ENCODE assay signal across 11 cellular contexts in the genomic region with DNA sequence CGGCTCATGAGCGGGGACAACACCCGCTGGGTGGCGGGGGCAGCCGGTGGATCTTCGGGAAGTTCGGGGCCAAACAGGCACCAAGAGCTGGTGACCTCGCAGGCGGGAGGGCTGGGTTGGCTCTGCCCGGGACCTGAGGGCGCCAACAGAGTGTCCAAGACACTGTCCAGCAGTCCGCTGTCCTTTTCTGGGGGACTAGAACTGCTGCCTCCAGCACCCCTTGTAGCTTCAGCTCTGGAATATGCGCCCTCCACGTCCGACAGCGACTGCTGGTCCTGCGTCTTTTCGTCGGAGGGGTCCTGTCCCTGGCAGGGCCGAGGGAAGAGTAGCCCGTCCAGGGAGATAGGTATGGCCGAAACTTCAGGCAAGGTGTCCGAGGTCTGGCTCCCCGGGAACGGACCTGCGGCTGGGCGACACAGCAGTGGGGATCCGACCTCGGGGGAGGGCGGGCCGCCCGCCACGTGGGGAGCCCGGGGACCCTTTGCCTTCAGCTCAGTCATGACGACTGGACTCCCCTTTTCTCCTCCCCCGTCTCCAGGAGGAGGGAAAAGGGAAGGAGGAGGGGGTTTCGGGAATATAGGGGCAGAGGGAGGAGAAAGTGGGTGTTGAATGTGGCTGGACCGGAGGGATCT. TPM values are rescaled to one million over a fixed set of nuclear protein-coding genes. Genes with fewer than 3 reads are reported as not detected.
A peak's percentile ranks its signal among the peaks of the same experiment; 100 is the strongest.
DNase-seq lines count a peak whose midpoint lies in the region; ATAC-seq, FAIRE-seq and TF ChIP-seq lines count a peak whose summit lies in the region.
"Had no signal": no experiment of that assay in that cellular context is flagged by ENCODE, and none has a peak within 500 bp of the region (broad histone marks: within the 10 kb centered on the region; RNA-seq: fewer than 3 reads in every experiment).

No MANE protein-coding gene starts in this region.

- H3K14ac ChIP-seq in H1 (ENCODE audit: insufficient read length), result no peak overlapping the region

- H3K4me1 Mint-ChIP-seq in stimulated activated memory B cell treated with anti-CD40 and anti-IgM and Interleukin-4, amounts not matched to agents 10 μg/mL and 1 μg/mL and 100 μg/mL, for 72 hours, result peaks cover 17% of the 10 kb centered on the region

- no peaks in the 10 kb centered on the region for H3K79me2 ChIP-seq in H1 (ENCODE audit: control insufficient read depth in 1 of 2, insufficient read depth in 2 of 2, low read length in 2 of 2)

- H3K23ac ChIP-seq in H1 (ENCODE audit: insufficient read length), result no peak overlapping the region

- H4K8ac ChIP-seq in H1 (ENCODE audit: extremely low read depth, insufficient read depth, low read length), result peak overlapping the region; percentile 35

- no peak overlapping the region; the same call in 1 of the 2 replicates for H3K18ac ChIP-seq in H1 (ENCODE audit: extremely low read depth, low read length)

- H3K27me3 ChIP-seq in HUES48 (ENCODE audit: control insufficient read depth, insufficient read depth, low read length) (peaks cover 82% of the 10 kb centered on the region), H1 (replicated peaks in 1 of 4; ENCODE audit: control insufficient read depth in 3 of 4, extremely low read depth in 1 of 4, insufficient read depth in 3 of 4, low read length in 3 of 4) (peaks cover 30 to 59% (median 51%) of the 10 kb centered on the region in 4 experiments)

- no peaks in the 10 kb centered on the region for H3K36me3 Mint-ChIP-seq in stimulated activated memory B cell treated with anti-CD40 and anti-IgM and Interleukin-4, amounts not matched to agents 10 μg/mL and 1 μg/mL and 100 μg/mL, for 72 hours
- H3K36me3 Mint-ChIP-seq: activated naive CD8-positive, alpha-beta T cell treated with anti-CD3 and anti-CD28 coated beads, Interleukin-2, amount 10 ng/mL, durations not matched to agents 7 days and 5 days had no signal

- H3K4ac ChIP-seq in H1 (replicated peaks; ENCODE audit: insufficient read length, low read depth, low read length), result no peak overlapping the region

- H3K56ac ChIP-seq in H1 (replicated peaks; ENCODE audit: insufficient read length, low read depth, low read length), result no peak overlapping the region

- H3K79me1 ChIP-seq in H1 (ENCODE audit: low read depth, low read length), result no peaks in the 10 kb centered on the region

- peak overlapping the region; percentile 36 for H3K4me3 Mint-ChIP-seq in stimulated activated memory B cell treated with anti-CD40 and anti-IgM and Interleukin-4, amounts not matched to agents 10 μg/mL and 1 μg/mL and 100 μg/mL, for 72 hours
- H3K4me3 Mint-ChIP-seq: activated naive CD8-positive, alpha-beta T cell treated with anti-CD3 and anti-CD28 coated beads, Interleukin-2, amount 10 ng/mL, durations not matched to agents 7 days and 5 days had no signal

- no peak for TF ChIP-seq CTCF in H1 (IDR thresholded peaks at IDR 0.05; ENCODE audit: control extremely low read depth in 1 of 3, insufficient read depth in 1 of 3, low read depth in 1 of 3, low read length in 3 of 3)
- no peak for TF ChIP-seq CTCF in lower leg skin (IDR thresholded peaks at IDR 0.05)

- H3K36me3 ChIP-seq in HUES48 (ENCODE audit: control insufficient read depth, insufficient read depth, low read length), result no peaks in the 10 kb centered on the region
- H3K36me3 ChIP-seq in H1 (ENCODE audit: control insufficient read depth in 2 of 4, insufficient read depth in 4 of 4, low read length in 3 of 4), result peaks cover 0 to 3% (median 0%) of the 10 kb centered on the region in 4 experiments; a peak in 1 of 8 replicates

- no peak overlapping the region for H2BK12ac ChIP-seq in H1 (ENCODE audit: low read depth, low read length)

- CTCF ChIA-PET in H1 (lab: Charles Lee; ENCODE audit: partially characterized antibody), result no interaction called here

- no peak overlapping the region for H2BK120ac ChIP-seq in H1 (replicated peaks; ENCODE audit: low read depth, low read length)

- no peak overlapping the region for H4K91ac ChIP-seq in H1 (replicated peaks; ENCODE audit: insufficient read length, low read length)

- H2AFZ ChIP-seq in H1 (ENCODE audit: low read length), result peak overlapping the region; percentile 93

- TF ChIP-seq EP300 in H1 (IDR thresholded peaks at IDR 0.05; ENCODE audit: borderline replicate concordance in 1 of 2, low read depth in 2 of 2, low read length in 2 of 2), result no peak

- FAIRE-seq in H1 (lab: Jason Lieb, UNC), result no peak

- peaks cover 73% of the 10 kb centered on the region for H3K27me3 Mint-ChIP-seq in stimulated activated memory B cell treated with anti-CD40 and anti-IgM and Interleukin-4, amounts not matched to agents 10 μg/mL and 1 μg/mL and 100 μg/mL, for 72 hours

- POLR2A ChIA-PET in H1 (lab: Charles Lee; ENCODE audit: partially characterized antibody), result no interaction called here

- peaks cover 18% of the 10 kb centered on the region; the same call in 1 of the 2 replicates for H3K23me2 ChIP-seq in H1 (ENCODE audit: low read depth, low read length)

- no peak for ATAC-seq in stimulated activated memory B cell treated with anti-CD40 and anti-IgM and Interleukin-4, amounts not matched to agents 10 μg/mL and 1 μg/mL and 100 μg/mL, for 72 hours
- ATAC-seq in GM21390 (IDR thresholded peaks at IDR 0.05; ENCODE audit: unreplicated experiment), result no peak

- no peak overlapping the region for H4K5ac ChIP-seq in H1 (ENCODE audit: insufficient read length, low read depth, low read length)

- peak in 1 of 2 experiments; percentile 76 for DNase-seq in H1 (ENCODE audit: low read depth in 1 of 2, low spot score in 2 of 2)
- peak; percentile 14 to 82 for DNase-seq in lower leg skin (ENCODE audit: low spot score in 2 of 2)
- no peak for DNase-seq in amygdala (lab: John Stamatoyannopoulos, UW)
- DNase-seq in NK-92 treated with Interleukin-12 subunit alpha and Interleukin-12 subunit beta, amount 100 ng/mL, for 24 hours (lab: John Stamatoyannopoulos, UW), result no peak
- DNase-seq in activated gamma-delta T cell (lab: John Stamatoyannopoulos, UW), result no peak
- DNase-seq: GF-D8; stimulated activated CD4-positive, alpha-beta T cell treated with anti-CD3 and anti-CD28 coated beads, Interleukin-4, amount 100 ng/mL, for 4 hours had no signal

- TF ChIP-seq POLR2A in H1 (IDR thresholded peaks at IDR 0.05; ENCODE audit: control extremely low read depth in 1 of 2, low read depth in 2 of 2, low read length in 2 of 2) (no peak), lower leg skin (IDR thresholded peaks at IDR 0.05) (no peak)

- H3K9me3 Mint-ChIP-seq in stimulated activated memory B cell treated with anti-CD40 and anti-IgM and Interleukin-4, amounts not matched to agents 10 μg/mL and 1 μg/mL and 100 μg/mL, for 72 hours, result no peaks in the 10 kb centered on the region

- H3K4me3 ChIP-seq in HUES48 (ENCODE audit: low read depth, low read length), result peak overlapping the region; percentile 65
- peak overlapping the region; percentile 47 to 68 (median 54) for H3K4me3 ChIP-seq in H1 (ENCODE audit: extremely low read depth in 1 of 4, insufficient read depth in 2 of 4, low read depth in 3 of 4, low read length in 4 of 4)
- peak overlapping the region; percentile 34 for H3K4me3 ChIP-seq in lower leg skin (ENCODE audit: low read depth, poor library complexity, severe bottlenecking)

- no peak overlapping the region for H3K27ac ChIP-seq in HUES48 (ENCODE audit: low read depth, low read length)
- no peak overlapping the region for H3K27ac ChIP-seq in H1 (ENCODE audit: low read depth, low read length)

- H3K9ac ChIP-seq in HUES48 (ENCODE audit: low read depth, low read length) (no peak overlapping the region), H1 (replicated peaks in 1 of 4; ENCODE audit: extremely low read depth in 1 of 4, low read depth in 3 of 4, low read length in 3 of 4) (no peak overlapping the region)

- H2BK20ac ChIP-seq in H1 (ENCODE audit: low read length), result no peak overlapping the region

- peaks cover 0 to 3% of the 10 kb centered on the region in 2 experiments for H4K20me1 ChIP-seq in H1 (replicated peaks in 1 of 2; ENCODE audit: control insufficient read depth in 1 of 2, insufficient read depth in 2 of 2, low read length in 2 of 2)

- no peak overlapping the region for H2BK5ac ChIP-seq in H1 (ENCODE audit: low read depth, low read length)

- H3K4me1 ChIP-seq in HUES48 (ENCODE audit: control insufficient read depth, insufficient read depth, low read length) (peaks cover 2% of the 10 kb centered on the region; the same call in 1 of the 2 replicates), H1 (replicated peaks in 1 of 4; ENCODE audit: control insufficient read depth in 3 of 4, insufficient read depth in 4 of 4, low read length in 3 of 4) (peaks cover 0 to 12% (median 6%) of the 10 kb centered on the region in 4 experiments; a peak in 5 of 7 replicates)

- peak overlapping the region; percentile 97 to 99 for H3K4me2 ChIP-seq in H1 (ENCODE audit: insufficient read depth in 1 of 2, low read depth in 2 of 2, low read length in 2 of 2)

- WGBS in H1 (ENCODE audit: extremely low coverage in 1 of 2, insufficient coverage in 1 of 2, insufficient read length in 1 of 2, insufficient replicate concordance in 2 of 2, low coverage in 1 of 2, low lambda C conversion rate in 2 of 2, missing lambda C conversion rate in 1 of 2), 2 experiments, result 6% methylated on average over 32 of the region's 38 CpGs; no CpG with 5 or more reads in 1 of the 2 experiments
- WGBS in lower leg skin, 2 donors, result 2 to 3% methylated on average over 24 to 35 of the region's 38 CpGs

- no peak overlapping the region for H2AK5ac ChIP-seq in H1 (ENCODE audit: low read depth, low read length)

- H3K9me3 ChIP-seq in HUES48 (ENCODE audit: control insufficient read depth, insufficient read depth, low read length) (no peaks in the 10 kb centered on the region), H1 (ENCODE audit: insufficient read depth in 2 of 2, low read depth in 1 of 2, low read length in 1 of 2) (no peaks in the 10 kb centered on the region)

- H3K27ac Mint-ChIP-seq in stimulated activated memory B cell treated with anti-CD40 and anti-IgM and Interleukin-4, amounts not matched to agents 10 μg/mL and 1 μg/mL and 100 μg/mL, for 72 hours, result no peak overlapping the region

- no peak overlapping the region for H2BK15ac ChIP-seq in H1 (ENCODE audit: low read length)

- no peak for TF ChIP-seq RAD21 in H1 (IDR thresholded peaks at IDR 0.05 in 1 of 2, conservative IDR thresholded peaks at IDR 0.05 in 1 of 2; ENCODE audit: low read depth in 2 of 2, low read length in 2 of 2)

- intact Hi-C loops in lower leg skin (cut with DNase I; ENCODE audit: low total_unique reads), result no loop called here

TF ChIP-seq in H1, 55 proteins besides CTCF, POLR2A, EP300 and RAD21 (continues in another document):
- TF ChIP-seq SUZ12 (IDR thresholded peaks at IDR 0.05; ENCODE audit: low read length), result peak; percentile 94

RNA-seq across cellular contexts. Expression of gene PGR, which starts 0.9 kb away (rescaled TPM):
- 0.19 and 0.35 TPM in 2 replicates for total RNA-seq in H1 (2021; fragmentation: NEBNext Ultra II Directional; extraction: Animal tissue kit (Norgen Biotek cat#: 25700))
- 0.03 TPM in 2 replicates for polyA plus RNA-seq in H1 (2011; rRNA removed)
- polyA plus RNA-seq in H1 (2011; cell fraction: cytosol; rRNA removed), result 0.06 TPM
- 0.03 TPM for polyA plus RNA-seq in H1 (2011; cell fraction: nucleus; rRNA removed)
- 0.13 to 0.52 TPM (median 0.35 TPM) in 3 of 4 replicates, not detected in the other for polyA plus RNA-seq in H1 (2012, experiment 1 of 2)
- polyA plus RNA-seq in H1 (2012, experiment 2 of 2), result not detected
- polyA plus RNA-seq in H1 (2013, experiment 1 of 2), result 0.04 TPM
- polyA plus RNA-seq in H1 (2013, experiment 2 of 2), result 0.04 TPM
- 0.05 and 0.16 TPM in 2 replicates for polyA minus RNA-seq in H1 (2011; rRNA and poly(A)+ RNA removed)
- not detected for polyA minus RNA-seq in H1 (2011; cell fraction: cytosol; rRNA and poly(A)+ RNA removed)
- not detected for polyA minus RNA-seq in H1 (2011; cell fraction: nucleus; rRNA and poly(A)+ RNA removed)
- total RNA-seq in lower leg skin, result under 1 TPM; 0.49 to 0.97 (median 0.64) TPM
- total RNA-seq: activated naive CD8-positive, alpha-beta T cell treated with anti-CD3 and anti-CD28 coated beads, Interleukin-2, amount 10 ng/mL, durations not matched to agents 7 days and 5 days had no signal

Comparison
In these comparisons a context has a peak if more than half of its experiments do, and no peak if none do; other contexts are left out.
1. DNase-seq: peak in lower leg skin (2 of 2); none in amygdala (0 of 56), NK-92 treated with Interleukin-12 subunit alpha and Interleukin-12 subunit beta, amount 100 ng/mL, for 24 hours (single experiment) and activated gamma-delta T cell (single experiment).
2. Peak in every context shown above with its lines, with median percentiles within 50 percentile points of each other: H3K4me3 ChIP-seq.